In genomic region chr9:14437336-14438231, GRCh38 we compare ENCODE assay signal across 10 cellular contexts.
DNase-seq lines count a peak whose midpoint lies in the region; ATAC-seq and TF ChIP-seq lines count a peak whose summit lies in the region.
"Had no signal": no experiment of that assay in that cellular context is flagged by ENCODE, and none has a peak within 500 bp of the region (broad histone marks: within the 10 kb centered on the region; RNA-seq: fewer than 3 reads in every experiment).

No MANE protein-coding gene starts in this region.

- peak; percentile 47 for DNase-seq in NCI-H1436 (lab: John Stamatoyannopoulos, UW)
- DNase-seq in NCI-H1436 treated with DMSO at 0.1 percent for 48 hours (lab: John Stamatoyannopoulos, UW), result no peak
- DNase-seq in NCI-H69 (lab: John Stamatoyannopoulos, UW), result peak; percentile 98
- peak; percentile 45 for DNase-seq in epithelial cell of esophagus (ENCODE audit: low read depth)
- DNase-seq in thyroid gland, result peak; percentile 15 to 18
- no peak for DNase-seq in T1000 (lab: John Stamatoyannopoulos, UW)
- DNase-seq: NCI-H774 had no signal

- H3K4me3 ChIP-seq in epithelial cell of esophagus (ENCODE audit: low read length) (no peak overlapping the region), thyroid gland (replicated peaks in 1 of 3) (no peak overlapping the region)
- H3K4me3 ChIP-seq: smooth muscle cell had no signal

- TF ChIP-seq POLR2A in thyroid gland (IDR thresholded peaks at IDR 0.05), result no peak

- no peak for TF ChIP-seq CTCF in epithelial cell of esophagus (IDR thresholded peaks at IDR 0.05; ENCODE audit: insufficient read depth, low read depth, low read length, missing control alignments)
- no peak for TF ChIP-seq CTCF in thyroid gland (IDR thresholded peaks at IDR 0.05)

- no peaks in the 10 kb centered on the region for H3K9me3 ChIP-seq in thyroid gland

- intact Hi-C loops in thyroid gland (cut with DNase I), result loop anchor here (10.0 kb wide), 1 partner anchor 1013 kb away; no protein-coding TSS in a partner anchor

- no peaks in the 10 kb centered on the region for H3K36me3 ChIP-seq in thyroid gland

- H3K27ac ChIP-seq in thyroid gland, result no peak overlapping the region

- WGBS in thyroid gland, 2 donors, result 35 to 37% methylated on average over 16 of the region's 16 CpGs

- H3K27me3 ChIP-seq in thyroid gland, result no peaks in the 10 kb centered on the region

- H3K4me1 ChIP-seq in thyroid gland, result peaks cover 0 to 19% of the 10 kb centered on the region in 2 donors

- ATAC-seq in HG03045 (IDR thresholded peaks at IDR 0.05; ENCODE audit: unreplicated experiment) (no peak), HG02588 (IDR thresholded peaks at IDR 0.05; ENCODE audit: unreplicated experiment) (no peak)

Comparison
In these comparisons a context has a peak if more than half of its experiments do, and no peak if none do; other contexts are left out.
1. DNase-seq: peak in NCI-H1436 (single experiment), NCI-H69 (single experiment), epithelial cell of esophagus (single experiment) and thyroid gland (2 of 2); none in NCI-H1436 treated with DMSO at 0.1 percent for 48 hours (single experiment) and T1000 (single experiment).